In the genomic region with DNA sequence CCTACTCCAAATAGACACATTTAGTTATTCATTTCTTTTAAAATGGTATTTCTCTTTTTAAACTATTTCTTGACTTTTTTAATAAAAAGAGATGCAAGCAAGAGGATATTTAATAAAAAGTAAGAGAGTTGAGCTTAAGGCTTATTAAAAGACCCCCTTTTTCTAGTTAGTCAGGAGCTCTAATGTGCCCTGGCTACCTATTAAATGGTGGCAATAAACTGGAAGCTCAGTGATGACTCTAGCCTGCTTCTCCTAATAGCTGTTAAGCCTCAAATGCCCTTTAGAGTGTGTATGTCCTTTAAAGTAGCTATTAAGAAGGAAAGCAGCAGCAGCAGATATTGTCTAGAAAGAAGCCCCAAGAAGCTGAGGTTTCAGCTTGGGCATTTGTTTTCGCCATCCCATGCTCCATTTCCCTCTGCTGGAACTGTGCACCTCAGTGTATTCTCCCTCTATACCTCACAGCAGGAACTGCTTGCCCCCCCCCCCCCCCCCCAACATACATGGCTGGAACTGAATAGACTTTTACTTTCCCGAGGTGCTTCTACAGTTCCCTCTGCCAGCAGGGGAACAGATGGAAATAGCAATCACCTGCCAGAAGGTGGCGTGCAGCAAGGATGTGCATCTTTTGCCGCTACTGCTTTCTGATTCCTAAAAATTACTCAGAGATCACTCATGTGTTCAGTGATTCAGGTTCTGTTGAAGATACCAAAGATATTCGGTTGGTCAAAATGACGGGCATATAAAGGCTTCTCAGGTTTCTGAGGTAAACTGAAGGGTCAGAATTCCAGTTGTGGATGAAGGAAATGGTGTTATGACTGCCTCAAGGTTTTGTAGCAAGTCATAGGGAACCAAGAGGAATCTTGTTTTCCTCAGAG, we compare ENCODE assay signal across 1 cellular context.
TF ChIP-seq lines count a peak whose summit lies in the region.

No MANE protein-coding gene starts in this region.

TF ChIP-seq in H1, 55 proteins besides CTCF, POLR2A, EP300 and RAD21:
- TF ChIP-seq, protein P1, sequence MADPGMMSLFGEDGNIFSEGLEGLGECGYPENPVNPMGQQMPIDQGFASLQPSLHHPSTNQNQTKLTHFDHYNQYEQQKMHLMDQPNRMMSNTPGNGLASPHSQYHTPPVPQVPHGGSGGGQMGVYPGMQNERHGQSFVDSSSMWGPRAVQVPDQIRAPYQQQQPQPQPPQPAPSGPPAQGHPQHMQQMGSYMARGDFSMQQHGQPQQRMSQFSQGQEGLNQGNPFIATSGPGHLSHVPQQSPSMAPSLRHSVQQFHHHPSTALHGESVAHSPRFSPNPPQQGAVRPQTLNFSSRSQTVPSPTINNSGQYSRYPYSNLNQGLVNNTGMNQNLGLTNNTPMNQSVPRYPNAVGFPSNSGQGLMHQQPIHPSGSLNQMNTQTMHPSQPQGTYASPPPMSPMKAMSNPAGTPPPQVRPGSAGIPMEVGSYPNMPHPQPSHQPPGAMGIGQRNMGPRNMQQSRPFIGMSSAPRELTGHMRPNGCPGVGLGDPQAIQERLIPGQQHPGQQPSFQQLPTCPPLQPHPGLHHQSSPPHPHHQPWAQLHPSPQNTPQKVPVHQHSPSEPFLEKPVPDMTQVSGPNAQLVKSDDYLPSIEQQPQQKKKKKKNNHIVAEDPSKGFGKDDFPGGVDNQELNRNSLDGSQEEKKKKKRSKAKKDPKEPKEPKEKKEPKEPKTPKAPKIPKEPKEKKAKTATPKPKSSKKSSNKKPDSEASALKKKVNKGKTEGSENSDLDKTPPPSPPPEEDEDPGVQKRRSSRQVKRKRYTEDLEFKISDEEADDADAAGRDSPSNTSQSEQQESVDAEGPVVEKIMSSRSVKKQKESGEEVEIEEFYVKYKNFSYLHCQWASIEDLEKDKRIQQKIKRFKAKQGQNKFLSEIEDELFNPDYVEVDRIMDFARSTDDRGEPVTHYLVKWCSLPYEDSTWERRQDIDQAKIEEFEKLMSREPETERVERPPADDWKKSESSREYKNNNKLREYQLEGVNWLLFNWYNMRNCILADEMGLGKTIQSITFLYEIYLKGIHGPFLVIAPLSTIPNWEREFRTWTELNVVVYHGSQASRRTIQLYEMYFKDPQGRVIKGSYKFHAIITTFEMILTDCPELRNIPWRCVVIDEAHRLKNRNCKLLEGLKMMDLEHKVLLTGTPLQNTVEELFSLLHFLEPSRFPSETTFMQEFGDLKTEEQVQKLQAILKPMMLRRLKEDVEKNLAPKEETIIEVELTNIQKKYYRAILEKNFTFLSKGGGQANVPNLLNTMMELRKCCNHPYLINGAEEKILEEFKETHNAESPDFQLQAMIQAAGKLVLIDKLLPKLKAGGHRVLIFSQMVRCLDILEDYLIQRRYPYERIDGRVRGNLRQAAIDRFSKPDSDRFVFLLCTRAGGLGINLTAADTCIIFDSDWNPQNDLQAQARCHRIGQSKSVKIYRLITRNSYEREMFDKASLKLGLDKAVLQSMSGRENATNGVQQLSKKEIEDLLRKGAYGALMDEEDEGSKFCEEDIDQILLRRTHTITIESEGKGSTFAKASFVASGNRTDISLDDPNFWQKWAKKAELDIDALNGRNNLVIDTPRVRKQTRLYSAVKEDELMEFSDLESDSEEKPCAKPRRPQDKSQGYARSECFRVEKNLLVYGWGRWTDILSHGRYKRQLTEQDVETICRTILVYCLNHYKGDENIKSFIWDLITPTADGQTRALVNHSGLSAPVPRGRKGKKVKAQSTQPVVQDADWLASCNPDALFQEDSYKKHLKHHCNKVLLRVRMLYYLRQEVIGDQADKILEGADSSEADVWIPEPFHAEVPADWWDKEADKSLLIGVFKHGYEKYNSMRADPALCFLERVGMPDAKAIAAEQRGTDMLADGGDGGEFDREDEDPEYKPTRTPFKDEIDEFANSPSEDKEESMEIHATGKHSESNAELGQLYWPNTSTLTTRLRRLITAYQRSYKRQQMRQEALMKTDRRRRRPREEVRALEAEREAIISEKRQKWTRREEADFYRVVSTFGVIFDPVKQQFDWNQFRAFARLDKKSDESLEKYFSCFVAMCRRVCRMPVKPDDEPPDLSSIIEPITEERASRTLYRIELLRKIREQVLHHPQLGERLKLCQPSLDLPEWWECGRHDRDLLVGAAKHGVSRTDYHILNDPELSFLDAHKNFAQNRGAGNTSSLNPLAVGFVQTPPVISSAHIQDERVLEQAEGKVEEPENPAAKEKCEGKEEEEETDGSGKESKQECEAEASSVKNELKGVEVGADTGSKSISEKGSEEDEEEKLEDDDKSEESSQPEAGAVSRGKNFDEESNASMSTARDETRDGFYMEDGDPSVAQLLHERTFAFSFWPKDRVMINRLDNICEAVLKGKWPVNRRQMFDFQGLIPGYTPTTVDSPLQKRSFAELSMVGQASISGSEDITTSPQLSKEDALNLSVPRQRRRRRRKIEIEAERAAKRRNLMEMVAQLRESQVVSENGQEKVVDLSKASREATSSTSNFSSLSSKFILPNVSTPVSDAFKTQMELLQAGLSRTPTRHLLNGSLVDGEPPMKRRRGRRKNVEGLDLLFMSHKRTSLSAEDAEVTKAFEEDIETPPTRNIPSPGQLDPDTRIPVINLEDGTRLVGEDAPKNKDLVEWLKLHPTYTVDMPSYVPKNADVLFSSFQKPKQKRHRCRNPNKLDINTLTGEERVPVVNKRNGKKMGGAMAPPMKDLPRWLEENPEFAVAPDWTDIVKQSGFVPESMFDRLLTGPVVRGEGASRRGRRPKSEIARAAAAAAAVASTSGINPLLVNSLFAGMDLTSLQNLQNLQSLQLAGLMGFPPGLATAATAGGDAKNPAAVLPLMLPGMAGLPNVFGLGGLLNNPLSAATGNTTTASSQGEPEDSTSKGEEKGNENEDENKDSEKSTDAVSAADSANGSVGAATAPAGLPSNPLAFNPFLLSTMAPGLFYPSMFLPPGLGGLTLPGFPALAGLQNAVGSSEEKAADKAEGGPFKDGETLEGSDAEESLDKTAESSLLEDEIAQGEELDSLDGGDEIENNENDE (IDR thresholded peaks at IDR 0.05; ENCODE audit: insufficient replicate concordance, low read length): no peak
- TF ChIP-seq SP4 (IDR thresholded peaks at IDR 0.05; ENCODE audit: low read length) (no peak), MAFK (IDR thresholded peaks at IDR 0.05; ENCODE audit: low read depth, low read length) (no peak), SIN3A (conservative IDR thresholded peaks at IDR 0.05 in 1 of 2, IDR thresholded peaks at IDR 0.05 in 1 of 2; ENCODE audit: low read depth in 1 of 2, low read length in 2 of 2) (no peak), HDAC2 (IDR thresholded peaks at IDR 0.05; ENCODE audit: borderline replicate concordance in 1 of 2, low read depth in 2 of 2, low read length in 2 of 2) (no peak), SP2 (IDR thresholded peaks at IDR 0.05; ENCODE audit: low read length) (no peak), SAP30 (IDR thresholded peaks at IDR 0.05; ENCODE audit: insufficient read depth, insufficient replicate concordance, low read length) (no peak)
